1 cellular context compared by ENCODE assay signal in the genomic region with DNA sequence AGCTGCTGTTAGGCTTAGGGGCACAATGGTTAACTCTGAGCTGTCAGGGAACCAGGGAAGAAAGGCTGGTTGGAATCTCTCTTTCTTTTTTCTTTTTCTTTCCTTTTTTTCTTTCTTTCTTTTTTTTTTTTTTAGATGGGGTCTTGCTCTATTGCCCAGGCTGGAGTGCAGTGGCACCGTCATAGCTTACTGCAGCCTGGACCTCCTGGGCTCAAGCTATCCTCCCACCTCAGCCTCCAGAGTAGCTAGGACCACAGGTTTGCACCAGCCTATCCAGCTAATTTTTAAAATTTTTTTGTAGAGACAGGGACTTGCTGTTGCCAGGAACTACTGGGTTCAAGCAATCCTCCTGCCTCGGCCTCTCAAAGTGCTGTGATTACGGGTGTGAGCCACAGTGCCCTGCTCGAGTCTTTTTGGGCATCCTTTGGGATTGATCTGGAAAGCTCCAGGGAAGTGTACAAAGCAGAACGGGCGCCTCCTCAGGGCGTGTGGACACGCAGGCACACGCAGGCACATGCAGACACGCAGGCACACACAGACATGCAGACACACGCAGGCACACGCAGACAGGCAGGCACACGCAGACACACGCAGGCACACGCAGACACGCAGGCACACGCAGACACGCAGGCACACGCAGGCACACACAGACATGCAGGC.
TF ChIP-seq lines count a peak whose summit lies in the region.

No MANE protein-coding gene starts in this region.

TF ChIP-seq in IMR-90, 13 proteins besides CTCF, POLR2A, EP300 and RAD21 (continued from another document):
- TF ChIP-seq MXI1 (IDR thresholded peaks at IDR 0.05; ENCODE audit: borderline replicate concordance, low read depth, low read length) (no peak), RCOR1 (IDR thresholded peaks at IDR 0.05; ENCODE audit: insufficient replicate concordance, low read length) (no peak)
